ENCODE assay signal across 2 cellular contexts in the genomic region with DNA sequence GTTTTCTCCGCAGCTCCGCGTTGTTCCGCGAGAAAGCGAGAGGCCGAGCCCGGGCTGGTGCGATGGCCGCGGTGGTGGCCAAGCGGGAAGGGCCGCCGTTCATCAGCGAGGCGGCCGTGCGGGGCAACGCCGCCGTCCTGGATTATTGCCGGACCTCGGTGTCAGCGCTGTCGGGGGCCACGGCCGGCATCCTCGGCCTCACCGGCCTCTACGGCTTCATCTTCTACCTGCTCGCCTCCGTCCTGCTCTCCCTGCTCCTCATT.
TF ChIP-seq lines count a peak whose summit lies in the region.

No MANE protein-coding gene starts in this region.

TF ChIP-seq in SK-N-SH, 30 proteins besides CTCF, POLR2A, EP300 and RAD21 (continued from another document):
- TF ChIP-seq RXRA (IDR thresholded peaks at IDR 0.05; ENCODE audit: borderline replicate concordance, low read depth) (no peak), YY1 (IDR thresholded peaks at IDR 0.05; ENCODE audit: low read depth) (no peak)

TF ChIP-seq in SK-N-SH treated with all-trans-retinoic acid at 6 μM for 48 hours, 23 proteins besides CTCF, POLR2A, EP300 and RAD21 (continued from another document):
- TF ChIP-seq, protein P1, sequence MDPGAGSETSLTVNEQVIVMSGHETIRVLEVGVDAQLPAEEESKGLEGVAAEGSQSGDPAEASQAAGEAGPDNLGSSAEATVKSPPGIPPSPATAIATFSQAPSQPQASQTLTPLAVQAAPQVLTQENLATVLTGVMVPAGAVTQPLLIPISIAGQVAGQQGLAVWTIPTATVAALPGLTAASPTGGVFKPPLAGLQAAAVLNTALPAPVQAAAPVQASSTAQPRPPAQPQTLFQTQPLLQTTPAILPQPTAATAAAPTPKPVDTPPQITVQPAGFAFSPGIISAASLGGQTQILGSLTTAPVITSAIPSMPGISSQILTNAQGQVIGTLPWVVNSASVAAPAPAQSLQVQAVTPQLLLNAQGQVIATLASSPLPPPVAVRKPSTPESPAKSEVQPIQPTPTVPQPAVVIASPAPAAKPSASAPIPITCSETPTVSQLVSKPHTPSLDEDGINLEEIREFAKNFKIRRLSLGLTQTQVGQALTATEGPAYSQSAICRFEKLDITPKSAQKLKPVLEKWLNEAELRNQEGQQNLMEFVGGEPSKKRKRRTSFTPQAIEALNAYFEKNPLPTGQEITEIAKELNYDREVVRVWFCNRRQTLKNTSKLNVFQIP (CRISPR knock-in tag; IDR thresholded peaks at IDR 0.05; ENCODE audit: borderline replicate concordance, low read depth) = no peak
- TF ChIP-seq SNAI2 (CRISPR knock-in tag; IDR thresholded peaks at IDR 0.05) (no peak), BACH2 (CRISPR knock-in tag; IDR thresholded peaks at IDR 0.05; ENCODE audit: borderline replicate concordance) (no peak), ARNTL (CRISPR knock-in tag; IDR thresholded peaks at IDR 0.05; ENCODE audit: borderline replicate concordance, low read depth) (no peak), RARB (CRISPR knock-in tag; IDR thresholded peaks at IDR 0.05) (no peak), ZNF8 (CRISPR knock-in tag; IDR thresholded peaks at IDR 0.05) (no peak), CSRNP3 (CRISPR knock-in tag; IDR thresholded peaks at IDR 0.05) (no peak), OSR1 (CRISPR knock-in tag; IDR thresholded peaks at IDR 0.05) (no peak), TOX (CRISPR knock-in tag; IDR thresholded peaks at IDR 0.05; ENCODE audit: borderline replicate concordance) (no peak), ESRRG (CRISPR knock-in tag; IDR thresholded peaks at IDR 0.05) (no peak), GLIS3 (CRISPR knock-in tag; IDR thresholded peaks at IDR 0.05) (no peak)
- TF ChIP-seq, protein P2, sequence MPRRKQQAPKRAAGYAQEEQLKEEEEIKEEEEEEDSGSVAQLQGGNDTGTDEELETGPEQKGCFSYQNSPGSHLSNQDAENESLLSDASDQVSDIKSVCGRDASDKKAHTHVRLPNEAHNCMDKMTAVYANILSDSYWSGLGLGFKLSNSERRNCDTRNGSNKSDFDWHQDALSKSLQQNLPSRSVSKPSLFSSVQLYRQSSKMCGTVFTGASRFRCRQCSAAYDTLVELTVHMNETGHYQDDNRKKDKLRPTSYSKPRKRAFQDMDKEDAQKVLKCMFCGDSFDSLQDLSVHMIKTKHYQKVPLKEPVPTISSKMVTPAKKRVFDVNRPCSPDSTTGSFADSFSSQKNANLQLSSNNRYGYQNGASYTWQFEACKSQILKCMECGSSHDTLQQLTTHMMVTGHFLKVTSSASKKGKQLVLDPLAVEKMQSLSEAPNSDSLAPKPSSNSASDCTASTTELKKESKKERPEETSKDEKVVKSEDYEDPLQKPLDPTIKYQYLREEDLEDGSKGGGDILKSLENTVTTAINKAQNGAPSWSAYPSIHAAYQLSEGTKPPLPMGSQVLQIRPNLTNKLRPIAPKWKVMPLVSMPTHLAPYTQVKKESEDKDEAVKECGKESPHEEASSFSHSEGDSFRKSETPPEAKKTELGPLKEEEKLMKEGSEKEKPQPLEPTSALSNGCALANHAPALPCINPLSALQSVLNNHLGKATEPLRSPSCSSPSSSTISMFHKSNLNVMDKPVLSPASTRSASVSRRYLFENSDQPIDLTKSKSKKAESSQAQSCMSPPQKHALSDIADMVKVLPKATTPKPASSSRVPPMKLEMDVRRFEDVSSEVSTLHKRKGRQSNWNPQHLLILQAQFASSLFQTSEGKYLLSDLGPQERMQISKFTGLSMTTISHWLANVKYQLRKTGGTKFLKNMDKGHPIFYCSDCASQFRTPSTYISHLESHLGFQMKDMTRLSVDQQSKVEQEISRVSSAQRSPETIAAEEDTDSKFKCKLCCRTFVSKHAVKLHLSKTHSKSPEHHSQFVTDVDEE (CRISPR knock-in tag; IDR thresholded peaks at IDR 0.05) = no peak
- TF ChIP-seq, protein P3, sequence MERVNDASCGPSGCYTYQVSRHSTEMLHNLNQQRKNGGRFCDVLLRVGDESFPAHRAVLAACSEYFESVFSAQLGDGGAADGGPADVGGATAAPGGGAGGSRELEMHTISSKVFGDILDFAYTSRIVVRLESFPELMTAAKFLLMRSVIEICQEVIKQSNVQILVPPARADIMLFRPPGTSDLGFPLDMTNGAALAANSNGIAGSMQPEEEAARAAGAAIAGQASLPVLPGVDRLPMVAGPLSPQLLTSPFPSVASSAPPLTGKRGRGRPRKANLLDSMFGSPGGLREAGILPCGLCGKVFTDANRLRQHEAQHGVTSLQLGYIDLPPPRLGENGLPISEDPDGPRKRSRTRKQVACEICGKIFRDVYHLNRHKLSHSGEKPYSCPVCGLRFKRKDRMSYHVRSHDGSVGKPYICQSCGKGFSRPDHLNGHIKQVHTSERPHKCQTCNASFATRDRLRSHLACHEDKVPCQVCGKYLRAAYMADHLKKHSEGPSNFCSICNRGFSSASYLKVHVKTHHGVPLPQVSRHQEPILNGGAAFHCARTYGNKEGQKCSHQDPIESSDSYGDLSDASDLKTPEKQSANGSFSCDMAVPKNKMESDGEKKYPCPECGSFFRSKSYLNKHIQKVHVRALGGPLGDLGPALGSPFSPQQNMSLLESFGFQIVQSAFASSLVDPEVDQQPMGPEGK (CRISPR knock-in tag; IDR thresholded peaks at IDR 0.05; ENCODE audit: borderline replicate concordance) = no peak
